ENCODE assay signal across 21 cellular contexts in genomic region chr9:90024823-90025222, GRCh38.
"Had no signal": no experiment of that assay in that cellular context is flagged by ENCODE, and none has a peak within 500 bp of the region (broad histone marks: within the 10 kb centered on the region; RNA-seq: fewer than 3 reads in every experiment).

No MANE protein-coding gene starts in this region.

- H2AFZ ChIP-seq: hepatocyte had no signal

- H3K27ac ChIP-seq: colonic mucosa, esophagus muscularis mucosa, hepatocyte, thyroid gland had no signal

- H3K27ac Mint-ChIP-seq: activated CD8-positive, alpha-beta T cell treated with anti-CD3 and anti-CD28 coated beads, Interleukin-2, amount 10 ng/mL, durations not matched to agents 7 days and 5 days; activated naive CD4-positive, alpha-beta T cell treated with anti-CD3 and anti-CD28 coated beads, Interleukin-2, amount 50 U/mL, for 24 hours; nephron; WTC11 had no signal

- H3K4me3 ChIP-seq: colonic mucosa, esophagus muscularis mucosa, hepatocyte, psoas muscle, thyroid gland had no signal

- H3K9me3 Mint-ChIP-seq: activated naive CD4-positive, alpha-beta T cell treated with anti-CD3 and anti-CD28 coated beads, Interleukin-2, amount 50 U/mL, for 24 hours had no signal

- H3K4me1 Mint-ChIP-seq: activated naive CD4-positive, alpha-beta T cell treated with anti-CD3 and anti-CD28 coated beads, Interleukin-2, amount 50 U/mL, for 24 hours; nephron had no signal

- ATAC-seq: activated CD8-positive, alpha-beta T cell treated with anti-CD3 and anti-CD28 coated beads, Interleukin-2, amount 10 ng/mL, durations not matched to agents 7 days and 5 days; left lobe of liver; sciatic nerve had no signal

- H3K9me3 ChIP-seq: colonic mucosa, psoas muscle, thyroid gland had no signal

- H3K36me3 Mint-ChIP-seq: WTC11 had no signal

- H3K4me1 ChIP-seq: colonic mucosa, thyroid gland had no signal

- H3K4me2 ChIP-seq: hepatocyte had no signal

- H3K4me3 Mint-ChIP-seq: activated CD8-positive, alpha-beta T cell treated with anti-CD3 and anti-CD28 coated beads, Interleukin-2, amount 10 ng/mL, durations not matched to agents 7 days and 5 days; activated naive CD4-positive, alpha-beta T cell treated with anti-CD3 and anti-CD28 coated beads, Interleukin-2, amount 50 U/mL, for 24 hours; nephron; WTC11 had no signal

- H3K79me2 ChIP-seq: hepatocyte had no signal

- FAIRE-seq: TTC549, urothelium cell line had no signal

- H3K36me3 ChIP-seq: colonic mucosa, esophagus muscularis mucosa, thyroid gland had no signal

- DNase-seq: activated CD4-positive, alpha-beta T cell treated with anti-CD3 and anti-CD28 coated beads for 48 hours; activated CD8-positive, alpha-beta memory T cell treated with anti-CD3 and anti-CD28 coated beads, Interleukin-2, amount 50 U/mL, for 4 hours; activated CD8-positive, alpha-beta T cell treated with anti-CD3 and anti-CD28 coated beads, Interleukin-2, amount 10 ng/mL, durations not matched to agents 7 days and 5 days; activated effector memory CD4-positive, alpha-beta T cell treated with anti-CD3 and anti-CD28 coated beads, Interleukin-2, amount 50 U/mL, for 16 hours; activated T-cell treated with anti-CD3 and anti-CD28 coated beads, Interleukin-2, amount 50 U/mL, for 48 hours; amniotic stem cell; central memory CD4-positive, alpha-beta T cell; colonic mucosa; islet precursor cell; psoas muscle; stimulated activated CD4-positive, alpha-beta T cell treated with anti-CD3 and anti-CD28 coated beads, Interleukin-1b, Interleukin-23, amount 100 ng/mL, for 48 hours; thyroid gland had no signal

- H3K27me3 ChIP-seq: colonic mucosa, esophagus muscularis mucosa, hepatocyte, thyroid gland had no signal

- H3K27me3 Mint-ChIP-seq: activated naive CD4-positive, alpha-beta T cell treated with anti-CD3 and anti-CD28 coated beads, Interleukin-2, amount 50 U/mL, for 24 hours had no signal
